Comparison of ENCODE assay signal across 11 cellular contexts in genomic region chr2:150339951-150340350, GRCh38.
DNase-seq lines count a peak whose midpoint lies in the region; ATAC-seq and TF ChIP-seq lines count a peak whose summit lies in the region.
"Had no signal": no experiment of that assay in that cellular context is flagged by ENCODE, and none has a peak within 500 bp of the region (broad histone marks: within the 10 kb centered on the region; RNA-seq: fewer than 3 reads in every experiment).

No MANE protein-coding gene starts in this region.

- H3K27me3 ChIP-seq in prostate gland (replicated peaks; ENCODE audit: insufficient read depth) (no peaks in the 10 kb centered on the region), brain microvascular endothelial cell (replicated peaks) (no peaks in the 10 kb centered on the region), mesendoderm (ENCODE audit: insufficient read depth, low read length, poor library complexity) (no peaks in the 10 kb centered on the region)

- no peak for TF ChIP-seq CTCF in prostate gland (IDR thresholded peaks at IDR 0.05)
- TF ChIP-seq CTCF in brain microvascular endothelial cell (IDR thresholded peaks at IDR 0.05; ENCODE audit: low read depth, low read length, missing control alignments): no peak

- H2BK120ac ChIP-seq in mesendoderm (ENCODE audit: low read depth, low read length): no peak overlapping the region

- no peak overlapping the region for H3K56ac ChIP-seq in mesendoderm (ENCODE audit: low read length)

- no peak for ATAC-seq in HG02973 (IDR thresholded peaks at IDR 0.05; ENCODE audit: unreplicated experiment)

- H4K5ac ChIP-seq in mesendoderm (ENCODE audit: low read length): no peak overlapping the region

- no peak for TF ChIP-seq POLR2A in prostate gland (IDR thresholded peaks at IDR 0.05)

- no peak overlapping the region for H3K4ac ChIP-seq in mesendoderm (ENCODE audit: low read depth, low read length)

- H3K79me1 ChIP-seq in mesendoderm (ENCODE audit: low read length): no peaks in the 10 kb centered on the region

- no peak overlapping the region for H3K4me2 ChIP-seq in mesendoderm (ENCODE audit: low read length)

- H3K27ac ChIP-seq in prostate gland: no peak overlapping the region
- no peak overlapping the region for H3K27ac ChIP-seq in brain microvascular endothelial cell
- no peak overlapping the region for H3K27ac ChIP-seq in mesendoderm (ENCODE audit: low read depth, low read length)

- no peaks in the 10 kb centered on the region for H3K79me2 ChIP-seq in mesendoderm (ENCODE audit: control insufficient read depth, insufficient read depth, low read length)

- H3K9ac ChIP-seq in mesendoderm (ENCODE audit: low read length): no peak overlapping the region

- peak; percentile 21 for DNase-seq in HuH-7 (ENCODE audit: low spot score)
- DNase-seq in NCI-H446 treated with DMSO at 0.1 percent for 48 hours (lab: John Stamatoyannopoulos, UW): peak; percentile 86
- DNase-seq in fibroblast of gingiva (ENCODE audit: low read depth): peak; percentile 18
- DNase-seq in prostate gland (ENCODE audit: low spot score): peak; percentile 26
- DNase-seq in brain microvascular endothelial cell: no peak
- no peak for DNase-seq in mesendoderm
- DNase-seq: activated CD4-positive, alpha-beta memory T cell treated with anti-CD3 and anti-CD28 coated beads, Interleukin-2, amount 10 ng/mL, durations not matched to agents 7 days and 5 days; islet precursor cell; NCI-H1436 treated with DMSO at 0.1 percent for 48 hours; SHP77 treated with DMSO at 0.1 percent for 48 hours had no signal

- no peak overlapping the region for H3K4me3 ChIP-seq in prostate gland
- no peak overlapping the region for H3K4me3 ChIP-seq in brain microvascular endothelial cell (ENCODE audit: low read depth, low read length)
- no peak overlapping the region for H3K4me3 ChIP-seq in mesendoderm (ENCODE audit: low read length)

- peaks cover 10% of the 10 kb centered on the region for H3K4me1 ChIP-seq in prostate gland (replicated peaks)
- no peaks in the 10 kb centered on the region for H3K4me1 ChIP-seq in mesendoderm (ENCODE audit: control insufficient read depth, low read depth, low read length)

- no peak overlapping the region for H2BK5ac ChIP-seq in mesendoderm (ENCODE audit: low read length)

- H2AK5ac ChIP-seq in mesendoderm (ENCODE audit: low read length): no peak overlapping the region

- in situ Hi-C loops in brain microvascular endothelial cell (cut with HindIII; ENCODE audit: low pct_ligation_motif_present, low sequenced_read_pairs): no loop called here

- no peak overlapping the region for H3K18ac ChIP-seq in mesendoderm (ENCODE audit: low read length)

- no peak overlapping the region for H3K23ac ChIP-seq in mesendoderm (ENCODE audit: low read length)

- H3K9me3 ChIP-seq in prostate gland: no peaks in the 10 kb centered on the region

- WGBS in prostate gland: 8% methylated on average over 3 of the region's 3 CpGs
- no CpG with 5 or more reads among the region's 3 CpGs for WGBS in mesendoderm (ENCODE audit: extremely low coverage, insufficient coverage, low lambda C conversion rate)

- no peak overlapping the region for H2BK15ac ChIP-seq in mesendoderm (replicated peaks; ENCODE audit: low read depth)

- no peak overlapping the region for H4K8ac ChIP-seq in mesendoderm (ENCODE audit: low read depth, low read length)

- no peaks in the 10 kb centered on the region for H3K36me3 ChIP-seq in prostate gland
- no peaks in the 10 kb centered on the region for H3K36me3 ChIP-seq in brain microvascular endothelial cell (replicated peaks)
- H3K36me3 ChIP-seq in mesendoderm (ENCODE audit: control insufficient read depth, insufficient read depth, low read length): no peaks in the 10 kb centered on the region

- intact Hi-C loops in prostate gland (cut with DNase I): loop anchor here (10.0 kb wide), 1 partner anchor 145 kb away; the partner anchor contains the start of gene RND3

Comparison
In these comparisons a context has a peak if more than half of its experiments do, and no peak if none do; other contexts are left out.
1. DNase-seq: peak in HuH-7 (single experiment), NCI-H446 treated with DMSO at 0.1 percent for 48 hours (single experiment), fibroblast of gingiva (single experiment) and prostate gland (single experiment); none in brain microvascular endothelial cell (single experiment) and mesendoderm (single experiment).